1 cellular context compared by ENCODE assay signal in the genomic region with DNA sequence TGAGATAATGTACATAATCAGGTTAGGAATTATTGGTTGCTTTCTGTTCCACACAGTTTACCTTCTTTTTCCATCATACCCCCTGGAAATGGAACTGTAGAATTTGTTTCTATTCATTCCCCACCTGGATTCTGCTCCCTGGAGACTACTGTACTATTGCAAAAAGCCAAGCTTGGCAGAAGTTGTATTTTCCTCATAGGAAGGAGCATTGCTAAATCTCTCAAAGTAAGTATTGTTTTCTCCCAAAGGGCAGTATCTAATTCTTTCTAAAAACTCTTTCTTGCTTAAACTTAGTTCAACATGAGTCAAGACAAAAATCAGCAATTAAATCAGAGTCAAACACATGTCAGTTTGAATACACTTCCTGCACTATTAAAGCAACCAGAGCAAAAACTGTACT.
TF ChIP-seq lines count a peak whose summit lies in the region.

No MANE protein-coding gene starts in this region.

TF ChIP-seq in WTC11, 78 proteins besides CTCF, POLR2A, EP300 and RAD21 (continued from another document):
- TF ChIP-seq, protein P1, sequence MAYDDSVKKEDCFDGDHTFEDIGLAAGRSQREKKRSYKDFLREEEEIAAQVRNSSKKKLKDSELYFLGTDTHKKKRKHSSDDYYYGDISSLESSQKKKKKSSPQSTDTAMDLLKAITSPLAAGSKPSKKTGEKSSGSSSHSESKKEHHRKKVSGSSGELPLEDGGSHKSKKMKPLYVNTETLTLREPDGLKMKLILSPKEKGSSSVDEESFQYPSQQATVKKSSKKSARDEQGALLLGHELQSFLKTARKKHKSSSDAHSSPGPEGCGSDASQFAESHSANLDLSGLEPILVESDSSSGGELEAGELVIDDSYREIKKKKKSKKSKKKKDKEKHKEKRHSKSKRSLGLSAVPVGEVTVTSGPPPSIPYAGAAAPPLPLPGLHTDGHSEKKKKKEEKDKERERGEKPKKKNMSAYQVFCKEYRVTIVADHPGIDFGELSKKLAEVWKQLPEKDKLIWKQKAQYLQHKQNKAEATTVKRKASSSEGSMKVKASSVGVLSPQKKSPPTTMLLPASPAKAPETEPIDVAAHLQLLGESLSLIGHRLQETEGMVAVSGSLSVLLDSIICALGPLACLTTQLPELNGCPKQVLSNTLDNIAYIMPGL (CRISPR knock-in tag; IDR thresholded peaks at IDR 0.05), result no peak
- TF ChIP-seq EMX1 (CRISPR knock-in tag; IDR thresholded peaks at IDR 0.05) (no peak), FOXJ3 (CRISPR knock-in tag; IDR thresholded peaks at IDR 0.05; ENCODE audit: borderline replicate concordance) (no peak), TEAD1 (CRISPR knock-in tag; IDR thresholded peaks at IDR 0.05) (no peak), TP53 (CRISPR knock-in tag; IDR thresholded peaks at IDR 0.05) (no peak), ZNF416 (CRISPR knock-in tag; IDR thresholded peaks at IDR 0.05) (no peak), KAT7 (CRISPR knock-in tag; IDR thresholded peaks at IDR 0.05; ENCODE audit: borderline replicate concordance) (no peak)
- TF ChIP-seq, protein P2, sequence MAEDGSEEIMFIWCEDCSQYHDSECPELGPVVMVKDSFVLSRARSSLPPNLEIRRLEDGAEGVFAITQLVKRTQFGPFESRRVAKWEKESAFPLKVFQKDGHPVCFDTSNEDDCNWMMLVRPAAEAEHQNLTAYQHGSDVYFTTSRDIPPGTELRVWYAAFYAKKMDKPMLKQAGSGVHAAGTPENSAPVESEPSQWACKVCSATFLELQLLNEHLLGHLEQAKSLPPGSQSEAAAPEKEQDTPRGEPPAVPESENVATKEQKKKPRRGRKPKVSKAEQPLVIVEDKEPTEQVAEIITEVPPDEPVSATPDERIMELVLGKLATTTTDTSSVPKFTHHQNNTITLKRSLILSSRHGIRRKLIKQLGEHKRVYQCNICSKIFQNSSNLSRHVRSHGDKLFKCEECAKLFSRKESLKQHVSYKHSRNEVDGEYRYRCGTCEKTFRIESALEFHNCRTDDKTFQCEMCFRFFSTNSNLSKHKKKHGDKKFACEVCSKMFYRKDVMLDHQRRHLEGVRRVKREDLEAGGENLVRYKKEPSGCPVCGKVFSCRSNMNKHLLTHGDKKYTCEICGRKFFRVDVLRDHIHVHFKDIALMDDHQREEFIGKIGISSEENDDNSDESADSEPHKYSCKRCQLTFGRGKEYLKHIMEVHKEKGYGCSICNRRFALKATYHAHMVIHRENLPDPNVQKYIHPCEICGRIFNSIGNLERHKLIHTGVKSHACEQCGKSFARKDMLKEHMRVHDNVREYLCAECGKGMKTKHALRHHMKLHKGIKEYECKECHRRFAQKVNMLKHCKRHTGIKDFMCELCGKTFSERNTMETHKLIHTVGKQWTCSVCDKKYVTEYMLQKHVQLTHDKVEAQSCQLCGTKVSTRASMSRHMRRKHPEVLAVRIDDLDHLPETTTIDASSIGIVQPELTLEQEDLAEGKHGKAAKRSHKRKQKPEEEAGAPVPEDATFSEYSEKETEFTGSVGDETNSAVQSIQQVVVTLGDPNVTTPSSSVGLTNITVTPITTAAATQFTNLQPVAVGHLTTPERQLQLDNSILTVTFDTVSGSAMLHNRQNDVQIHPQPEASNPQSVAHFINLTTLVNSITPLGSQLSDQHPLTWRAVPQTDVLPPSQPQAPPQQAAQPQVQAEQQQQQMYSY (CRISPR knock-in tag; IDR thresholded peaks at IDR 0.05), result no peak
- TF ChIP-seq, protein P3, sequence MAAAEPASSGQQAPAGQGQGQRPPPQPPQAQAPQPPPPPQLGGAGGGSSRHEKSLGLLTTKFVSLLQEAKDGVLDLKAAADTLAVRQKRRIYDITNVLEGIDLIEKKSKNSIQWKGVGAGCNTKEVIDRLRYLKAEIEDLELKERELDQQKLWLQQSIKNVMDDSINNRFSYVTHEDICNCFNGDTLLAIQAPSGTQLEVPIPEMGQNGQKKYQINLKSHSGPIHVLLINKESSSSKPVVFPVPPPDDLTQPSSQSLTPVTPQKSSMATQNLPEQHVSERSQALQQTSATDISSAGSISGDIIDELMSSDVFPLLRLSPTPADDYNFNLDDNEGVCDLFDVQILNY (CRISPR knock-in tag; IDR thresholded peaks at IDR 0.05), result no peak
